In the genomic region with DNA sequence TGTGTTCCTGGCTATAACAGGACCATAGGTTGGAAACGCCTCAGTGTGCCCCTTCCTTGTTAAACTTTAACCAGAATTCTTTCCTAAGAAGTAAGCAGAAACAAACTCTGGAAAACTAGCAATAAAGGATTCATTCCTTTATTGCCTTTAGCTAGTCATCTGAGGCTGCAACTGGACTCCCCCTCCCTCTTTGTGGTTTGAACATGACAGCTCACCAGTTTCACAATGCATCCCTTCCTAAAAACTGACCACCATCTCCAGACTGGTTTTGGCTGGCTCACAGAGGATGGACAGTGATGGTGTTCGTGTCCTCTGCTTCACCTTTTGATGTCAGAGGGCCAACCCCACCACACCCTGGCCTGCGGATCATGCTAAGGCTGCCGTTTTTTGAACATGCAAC, we compare ENCODE assay signal across 8 cellular contexts. TPM values are rescaled to one million over a fixed set of nuclear protein-coding genes. Genes with fewer than 3 reads are reported as not detected.
DNase-seq lines count a peak whose midpoint lies in the region; ATAC-seq, FAIRE-seq and TF ChIP-seq lines count a peak whose summit lies in the region.

No MANE protein-coding gene starts in this region.

- in situ Hi-C loops in KBM-7 (cut with MboI; ENCODE audit: low pct_unique_long_range_greater_than_20kb, low sequenced_read_pairs) = no loop called here

- FAIRE-seq in GM12891 (lab: Jason Lieb, UNC) (peak; percentile 55), frontal cortex (lab: Jason Lieb, UNC) (no peak)

- H3K27me3 ChIP-seq in suprapubic skin = no peaks in the 10 kb centered on the region

- no peaks in the 10 kb centered on the region for H3K36me3 ChIP-seq in suprapubic skin

- no peak for TF ChIP-seq CTCF in suprapubic skin (IDR thresholded peaks at IDR 0.05)

- H3K9me3 ChIP-seq in suprapubic skin = no peaks in the 10 kb centered on the region

- WGBS in suprapubic skin = 82% methylated on average over 4 of the region's 4 CpGs

- DNase-seq in GM12891 (ENCODE audit: insufficient read length, low spot score) = no peak
- peak; percentile 87 for DNase-seq in LoVo (ENCODE audit: low spot score)
- DNase-seq in fibroblast of gingiva (ENCODE audit: low read depth) = peak; percentile 85
- peak; percentile 86 for DNase-seq in posterior vena cava (ENCODE audit: low spot score)
- no peak for DNase-seq in suprapubic skin (ENCODE audit: low spot score in 2 of 2)
- no peak for DNase-seq in KBM-7
- no peak for DNase-seq in frontal cortex (ENCODE audit: low spot score in 2 of 2)

- TF ChIP-seq EP300 in suprapubic skin (IDR thresholded peaks at IDR 0.05) = no peak

- intact Hi-C loops in posterior vena cava (cut with DNase I) = no loop called here

- H3K4me3 ChIP-seq in suprapubic skin = no peak overlapping the region

- H3K4me1 ChIP-seq in suprapubic skin = peaks cover 5% of the 10 kb centered on the region

- no peak for ATAC-seq in GM19467 (IDR thresholded peaks at IDR 0.05; ENCODE audit: unreplicated experiment)

- H3K27ac ChIP-seq in suprapubic skin = no peak overlapping the region

- TF ChIP-seq POLR2A in GM12891 (IDR thresholded peaks at IDR 0.05; ENCODE audit: low read depth, low read length) = no peak
- no peak for TF ChIP-seq POLR2A in suprapubic skin (IDR thresholded peaks at IDR 0.05)

TF ChIP-seq in GM12891, 5 proteins besides CTCF, POLR2A, EP300 and RAD21:
- TF ChIP-seq SPI1 (IDR thresholded peaks at IDR 0.05; ENCODE audit: low read depth, low read length) = 0 out of 2 replicates have a peak, but pooled peaks have one; percentile 2
- TF ChIP-seq POLR2AphosphoS5 (IDR thresholded peaks at IDR 0.05; ENCODE audit: low read depth, low read length) = no peak

RNA-seq across cellular contexts. Expression of a gene that starts 27.9 kb away (rescaled TPM):
- 0.08 TPM for polyA plus RNA-seq in GM12891 (2012; ENCODE audit: low read depth, missing spikeins)
- 100 to 1,000 TPM; 243 to 291 TPM for total RNA-seq in posterior vena cava
- total RNA-seq in suprapubic skin = 10 to 100 TPM; 63.7 to 84.3 (median 83.3) TPM
- total RNA-seq in frontal cortex = 4.5 TPM

Comparison
In these comparisons a context has a peak if more than half of its experiments do, and no peak if none do; other contexts are left out.
1. DNase-seq: peak in LoVo (single experiment), fibroblast of gingiva (single experiment) and posterior vena cava (single experiment); none in GM12891 (single experiment), suprapubic skin (0 of 2), KBM-7 (single experiment) and frontal cortex (0 of 2).
2. RNA of a gene that starts 27.9 kb away (total RNA-seq): 243 to 291 TPM in posterior vena cava and 63.7 to 84.3 TPM in suprapubic skin; 4.5 TPM in frontal cortex (single experiment); every median in the first group is over 10 times any median in the second.